Comparison of ENCODE assay signal across 12 cellular contexts in the genomic region with DNA sequence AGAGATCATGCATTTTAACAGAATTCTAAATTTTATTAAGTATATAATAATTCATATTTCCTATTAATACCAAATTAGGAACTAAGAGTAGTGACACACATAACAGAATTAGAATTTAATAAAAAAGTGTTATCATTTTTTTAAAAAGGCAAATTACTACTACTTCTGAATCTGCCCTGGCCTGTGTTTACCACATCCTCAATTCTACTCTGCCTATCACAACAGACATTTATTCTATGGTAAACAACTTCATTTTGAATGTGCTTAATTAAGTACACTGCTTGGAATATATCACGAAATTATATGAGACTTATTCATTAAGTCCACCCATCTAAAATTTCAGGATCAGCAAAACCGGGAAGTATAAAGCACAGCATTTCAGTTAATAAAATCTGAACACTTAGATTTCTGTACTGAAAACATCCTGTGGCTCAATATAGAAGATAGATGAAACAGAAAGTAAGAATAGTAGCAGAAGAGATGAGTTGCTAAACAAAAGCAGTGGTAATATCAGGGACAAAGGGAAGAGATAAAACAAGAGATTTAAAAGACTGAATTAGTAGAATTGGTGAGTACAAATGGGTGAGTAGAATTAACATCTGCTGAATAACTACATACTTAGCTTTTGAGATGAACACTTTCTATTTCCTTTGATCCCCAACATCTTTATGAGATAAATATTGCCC. TPM values are rescaled to one million over a fixed set of nuclear protein-coding genes. Genes with fewer than 3 reads are reported as not detected.
DNase-seq lines count a peak whose midpoint lies in the region; ATAC-seq and TF ChIP-seq lines count a peak whose summit lies in the region.
"Had no signal": no experiment of that assay in that cellular context is flagged by ENCODE, and none has a peak within 500 bp of the region (broad histone marks: within the 10 kb centered on the region; RNA-seq: fewer than 3 reads in every experiment).

No MANE protein-coding gene starts in this region.

- no peaks in the 10 kb centered on the region for H3K9me3 ChIP-seq in OCI-LY1 (ENCODE audit: low read length)

- H3K4me1 ChIP-seq in OCI-LY1 (ENCODE audit: insufficient read depth, low read length, severe bottlenecking), result peaks cover 28% of the 10 kb centered on the region

- no peaks in the 10 kb centered on the region for H3K27me3 ChIP-seq in OCI-LY1 (ENCODE audit: insufficient read depth, low read length)

- peak overlapping the region; percentile 43 for H3K4me2 ChIP-seq in OCI-LY1 (ENCODE audit: low read length)

- no peak for ATAC-seq in stimulated activated naive CD8-positive, alpha-beta T cell treated with anti-CD3 and anti-CD28 coated beads, Interleukin-15, amount 100 ng/mL, for 72 hours
- peak; percentile 22 for ATAC-seq in HG02798 (IDR thresholded peaks at IDR 0.05; ENCODE audit: poor library complexity, unreplicated experiment)
- ATAC-seq in left cardiac atrium, result no peak
- ATAC-seq in HG03469 (IDR thresholded peaks at IDR 0.05; ENCODE audit: unreplicated experiment), result no peak

- H3K4me3 ChIP-seq in OCI-LY1 (ENCODE audit: low read depth, low read length, poor library complexity, severe bottlenecking), result no peak overlapping the region

- H3K36me3 Mint-ChIP-seq in stimulated activated naive CD8-positive, alpha-beta T cell treated with anti-CD3 and anti-CD28 coated beads, Interleukin-15, Interleukin-2, amounts not matched to agents 100 ng/mL and 50 ng/mL, for 24 hours (ENCODE audit: low read depth), result peaks cover 15% of the 10 kb centered on the region

- intact Hi-C loops in left cardiac atrium (cut with DNase I), result loop anchor here in 1 of 2 donors (5.0 kb wide), 1 partner anchor 77 kb away; no protein-coding TSS in a partner anchor

- H3K4me3 Mint-ChIP-seq in stimulated activated naive CD8-positive, alpha-beta T cell treated with anti-CD3 and anti-CD28 coated beads, Interleukin-15, Interleukin-2, amounts not matched to agents 100 ng/mL and 50 ng/mL, for 24 hours, result peak overlapping the region; percentile 1
- H3K4me3 Mint-ChIP-seq in stimulated activated naive CD8-positive, alpha-beta T cell treated with anti-CD3 and anti-CD28 coated beads, Interleukin-15, amount 100 ng/mL, for 72 hours, result peak overlapping the region in 1 of 2 donors; percentile 45

- H3K4me1 Mint-ChIP-seq in stimulated activated naive CD8-positive, alpha-beta T cell treated with anti-CD3 and anti-CD28 coated beads, Interleukin-15, Interleukin-2, amounts not matched to agents 100 ng/mL and 50 ng/mL, for 24 hours (ENCODE audit: low read depth), result peaks cover 29% of the 10 kb centered on the region
- H3K4me1 Mint-ChIP-seq in stimulated activated naive CD8-positive, alpha-beta T cell treated with anti-CD3 and anti-CD28 coated beads, Interleukin-15, amount 100 ng/mL, for 72 hours, result peaks cover 26% of the 10 kb centered on the region

- no peaks in the 10 kb centered on the region for H3K27me3 Mint-ChIP-seq in stimulated activated naive CD8-positive, alpha-beta T cell treated with anti-CD3 and anti-CD28 coated beads, Interleukin-15, Interleukin-2, amounts not matched to agents 100 ng/mL and 50 ng/mL, for 24 hours
- H3K27me3 Mint-ChIP-seq in stimulated activated naive CD8-positive, alpha-beta T cell treated with anti-CD3 and anti-CD28 coated beads, Interleukin-15, amount 100 ng/mL, for 72 hours, result no peaks in the 10 kb centered on the region

- H3K9me2 ChIP-seq in OCI-LY1 (ENCODE audit: low read depth, low read length), result no peaks in the 10 kb centered on the region

- H3K9ac ChIP-seq in OCI-LY1 (ENCODE audit: low read length), result no peak overlapping the region

- no peak for TF ChIP-seq CTCF in OCI-LY1 (IDR thresholded peaks at IDR 0.05; ENCODE audit: low read length)

- no peaks in the 10 kb centered on the region for H4K20me1 ChIP-seq in OCI-LY1 (ENCODE audit: insufficient read depth, low read length)

- H3K79me2 ChIP-seq in OCI-LY1 (ENCODE audit: insufficient read depth, low read length), result peaks cover 54% of the 10 kb centered on the region

- H2AFZ ChIP-seq in OCI-LY1 (ENCODE audit: low read length), result no peak overlapping the region

- H3K36me3 ChIP-seq in OCI-LY1 (ENCODE audit: insufficient read depth, low read length), result peaks cover 11% of the 10 kb centered on the region; the same call in 1 of the 2 replicates

- H3K9me3 Mint-ChIP-seq in stimulated activated naive CD8-positive, alpha-beta T cell treated with anti-CD3 and anti-CD28 coated beads, Interleukin-15, Interleukin-2, amounts not matched to agents 100 ng/mL and 50 ng/mL, for 24 hours, result no peaks in the 10 kb centered on the region
- no peaks in the 10 kb centered on the region for H3K9me3 Mint-ChIP-seq in stimulated activated naive CD8-positive, alpha-beta T cell treated with anti-CD3 and anti-CD28 coated beads, Interleukin-15, amount 100 ng/mL, for 72 hours

- DNase-seq in stimulated activated naive CD8-positive, alpha-beta T cell treated with anti-CD3 and anti-CD28 coated beads, Interleukin-15, amount 100 ng/mL, for 72 hours, result no peak
- no peak for DNase-seq in left cardiac atrium
- DNase-seq in DMS 273 (lab: John Stamatoyannopoulos, UW; ENCODE audit: unreplicated experiment), result no peak
- no peak for DNase-seq in NCI-H1105 (lab: John Stamatoyannopoulos, UW)
- DNase-seq: AML-193; NCI-H187; stimulated activated CD4-positive, alpha-beta T cell treated with anti-CD3 and anti-CD28 coated beads, Interleukin-2, amount 100 ng/mL, for 24 hours had no signal

- H3F3A ChIP-seq in OCI-LY1 (ENCODE audit: insufficient read depth, low read length), result no peaks in the 10 kb centered on the region

- peak overlapping the region; percentile 12 for H3K27ac Mint-ChIP-seq in stimulated activated naive CD8-positive, alpha-beta T cell treated with anti-CD3 and anti-CD28 coated beads, Interleukin-15, Interleukin-2, amounts not matched to agents 100 ng/mL and 50 ng/mL, for 24 hours
- peak overlapping the region in 1 of 2 donors; percentile 30 for H3K27ac Mint-ChIP-seq in stimulated activated naive CD8-positive, alpha-beta T cell treated with anti-CD3 and anti-CD28 coated beads, Interleukin-15, amount 100 ng/mL, for 72 hours

- no peak overlapping the region for H3K27ac ChIP-seq in OCI-LY1 (ENCODE audit: low read depth, low read length, poor library complexity, severe bottlenecking)
- H3K27ac ChIP-seq: VCaP had no signal

RNA-seq across cellular contexts. Expression of a gene that starts 3.7 kb away (rescaled TPM):
- total RNA-seq in left cardiac atrium, result 10 to 100 TPM; 12.4 to 12.8 TPM

RNA-seq across cellular contexts. Expression of a gene that starts 4.0 kb away (rescaled TPM):
- 1 to 10 TPM; 3.0 TPM for total RNA-seq in left cardiac atrium
